Comparison of ENCODE assay signal across 15 cellular contexts in the genomic region with DNA sequence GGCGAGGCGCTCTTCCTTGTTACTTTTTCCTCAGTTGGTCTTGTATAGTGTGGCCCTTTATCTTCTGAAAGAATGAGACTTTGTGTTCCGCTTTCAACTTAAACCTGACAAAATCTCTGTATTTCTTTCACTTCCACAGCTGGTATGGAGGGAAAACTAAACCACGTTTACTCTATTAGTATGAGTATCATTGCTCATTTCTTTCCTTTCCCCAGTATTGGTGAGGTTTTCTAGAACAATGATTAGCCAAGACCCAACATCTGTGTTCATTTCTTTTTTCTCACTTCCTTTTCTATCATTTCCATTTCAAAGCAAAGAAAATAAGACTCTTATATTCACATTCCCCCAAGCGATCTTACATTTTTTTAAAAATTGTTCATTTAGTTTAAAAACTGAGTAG.
DNase-seq lines count a peak whose midpoint lies in the region; ATAC-seq and TF ChIP-seq lines count a peak whose summit lies in the region.
"Had no signal": no experiment of that assay in that cellular context is flagged by ENCODE, and none has a peak within 500 bp of the region (broad histone marks: within the 10 kb centered on the region; RNA-seq: fewer than 3 reads in every experiment).

No MANE protein-coding gene starts in this region.

- peaks cover 0 to 2% (median 0%) of the 10 kb centered on the region in 4 donors for H3K9me3 ChIP-seq in tibial nerve
- H3K9me3 ChIP-seq: gastroesophageal sphincter had no signal

- H3K4me3 ChIP-seq in tibial nerve (no peak overlapping the region), H7 (ENCODE audit: insufficient read depth, low read depth, low read length) (no peak overlapping the region)
- H3K4me3 ChIP-seq: gastroesophageal sphincter had no signal

- no peak for TF ChIP-seq EP300 in tibial nerve (IDR thresholded peaks at IDR 0.05)

- H3K9me3 Mint-ChIP-seq in HFFc6: peaks cover 49% of the 10 kb centered on the region

- no peak overlapping the region for H3K4me3 Mint-ChIP-seq in HFFc6
- H3K4me3 Mint-ChIP-seq: activated CD4-positive, alpha-beta T cell treated with anti-CD3 and anti-CD28 coated beads, Interleukin-2, amount 10 ng/mL, durations not matched to agents 7 days and 5 days had no signal

- no peaks in the 10 kb centered on the region for H3K4me1 ChIP-seq in tibial nerve

- DNase-seq in HFFc6 (no peak), tibial nerve (ENCODE audit: low spot score in 2 of 2) (no peak), NCI-H2227 (lab: John Stamatoyannopoulos, UW; ENCODE audit: unreplicated experiment) (no peak), H7 (no peak)
- DNase-seq: activated CD4-positive, alpha-beta T cell treated with anti-CD3 and anti-CD28 coated beads, Interleukin-2, amount 10 ng/mL, durations not matched to agents 7 days and 5 days; activated effector memory CD4-positive, alpha-beta T cell treated with Interleukin-2 at 50 U/mL for 16 hours; kidney; NCI-H446; RPMI8226; stimulated activated naive CD8-positive, alpha-beta T cell treated with anti-CD3 and anti-CD28 coated beads, Interleukin-15, Interleukin-2, amounts not matched to agents 100 U/mL and 50 U/mL, for 24 hours had no signal

- H3K27ac Mint-ChIP-seq in HFFc6: no peak overlapping the region
- H3K27ac Mint-ChIP-seq: activated CD4-positive, alpha-beta T cell treated with anti-CD3 and anti-CD28 coated beads, Interleukin-2, amount 10 ng/mL, durations not matched to agents 7 days and 5 days had no signal

- H3K4me1 Mint-ChIP-seq in HFFc6 (ENCODE audit: low read depth): no peaks in the 10 kb centered on the region
- H3K4me1 Mint-ChIP-seq: activated CD4-positive, alpha-beta T cell treated with anti-CD3 and anti-CD28 coated beads, Interleukin-2, amount 10 ng/mL, durations not matched to agents 7 days and 5 days had no signal

- H3K27ac ChIP-seq in tibial nerve: no peak overlapping the region
- H3K27ac ChIP-seq: gastroesophageal sphincter had no signal

- TF ChIP-seq POLR2A in tibial nerve (IDR thresholded peaks at IDR 0.05): no peak

- ATAC-seq in GM18861 (IDR thresholded peaks at IDR 0.05; ENCODE audit: unreplicated experiment) (peak; percentile 99), GM21390 (IDR thresholded peaks at IDR 0.05; ENCODE audit: unreplicated experiment) (peak; percentile 96), HG02973 (IDR thresholded peaks at IDR 0.05; ENCODE audit: unreplicated experiment) (peak; percentile 94), HG03571 (IDR thresholded peaks at IDR 0.05; ENCODE audit: unreplicated experiment) (peak; percentile 94)
- ATAC-seq: gastroesophageal sphincter; stimulated activated naive CD8-positive, alpha-beta T cell treated with anti-CD3 and anti-CD28 coated beads, Interleukin-15, Interleukin-2, amounts not matched to agents 100 U/mL and 50 U/mL, for 24 hours had no signal

- WGBS in tibial nerve, 2 donors: 72 to 83% methylated on average over 5 of the region's 5 CpGs

- 0 out of 2 replicates have a peak, but pooled peaks cover 4% of the 10 kb centered on the region for H3K36me3 Mint-ChIP-seq in HFFc6 (ENCODE audit: low read depth)

- H3K27me3 Mint-ChIP-seq in HFFc6 (ENCODE audit: insufficient read depth): peaks cover 7% of the 10 kb centered on the region
- H3K27me3 Mint-ChIP-seq: activated CD4-positive, alpha-beta T cell treated with anti-CD3 and anti-CD28 coated beads, Interleukin-2, amount 10 ng/mL, durations not matched to agents 7 days and 5 days had no signal

- H3K36me3 ChIP-seq in tibial nerve (no peaks in the 10 kb centered on the region), H7 (replicated peaks; ENCODE audit: control insufficient read depth, insufficient read depth, low read length) (no peaks in the 10 kb centered on the region)
- H3K36me3 ChIP-seq: gastroesophageal sphincter had no signal

- TF ChIP-seq CTCF in HFFc6 (IDR thresholded peaks at IDR 0.05) (no peak), tibial nerve (IDR thresholded peaks at IDR 0.05) (no peak)

- H3K27me3 ChIP-seq in tibial nerve: no peaks in the 10 kb centered on the region
- no peaks in the 10 kb centered on the region for H3K27me3 ChIP-seq in H7 (ENCODE audit: control insufficient read depth, insufficient read depth, low read length)
